In the genomic region with DNA sequence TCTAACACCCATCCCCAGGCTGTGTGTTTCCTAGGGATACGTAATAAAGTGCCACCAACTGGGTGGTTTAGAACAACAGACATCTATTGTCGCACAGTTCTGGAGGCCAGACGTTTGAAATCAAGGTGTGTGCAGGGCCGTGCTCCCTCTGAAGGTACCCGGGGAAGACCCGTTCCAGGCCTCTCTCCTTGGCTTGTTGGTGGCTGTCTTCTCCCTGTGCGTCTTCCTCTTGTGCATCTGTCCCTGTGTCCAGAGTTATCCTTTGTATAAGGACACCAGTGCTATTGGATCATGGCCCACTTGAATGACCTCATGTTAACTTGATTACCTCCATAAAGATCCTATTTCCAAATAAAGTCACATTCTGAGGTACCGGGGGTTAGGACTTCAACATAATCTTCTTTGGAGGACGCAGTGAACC, we compare ENCODE assay signal across 2 cellular contexts.
TF ChIP-seq lines count a peak whose summit lies in the region.

No MANE protein-coding gene starts in this region.

TF ChIP-seq in IMR-90, 13 proteins besides CTCF, POLR2A, EP300 and RAD21:
- no peak for TF ChIP-seq SMC3 (IDR thresholded peaks at IDR 0.05; ENCODE audit: low read depth, low read length)
- TF ChIP-seq, protein P1, sequence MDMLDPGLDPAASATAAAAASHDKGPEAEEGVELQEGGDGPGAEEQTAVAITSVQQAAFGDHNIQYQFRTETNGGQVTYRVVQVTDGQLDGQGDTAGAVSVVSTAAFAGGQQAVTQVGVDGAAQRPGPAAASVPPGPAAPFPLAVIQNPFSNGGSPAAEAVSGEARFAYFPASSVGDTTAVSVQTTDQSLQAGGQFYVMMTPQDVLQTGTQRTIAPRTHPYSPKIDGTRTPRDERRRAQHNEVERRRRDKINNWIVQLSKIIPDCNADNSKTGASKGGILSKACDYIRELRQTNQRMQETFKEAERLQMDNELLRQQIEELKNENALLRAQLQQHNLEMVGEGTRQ (IDR thresholded peaks at IDR 0.05; ENCODE audit: low read depth, low read length): no peak
- no peak for TF ChIP-seq MAFK (IDR thresholded peaks at IDR 0.05; ENCODE audit: low read depth, low read length)
- TF ChIP-seq MAZ (IDR thresholded peaks at IDR 0.05; ENCODE audit: borderline replicate concordance, low read depth, low read length): no peak
- TF ChIP-seq MXI1 (IDR thresholded peaks at IDR 0.05; ENCODE audit: borderline replicate concordance, low read depth, low read length): no peak
- TF ChIP-seq NFE2L2 (IDR thresholded peaks at IDR 0.05; ENCODE audit: low read depth, low read length): no peak
- TF ChIP-seq RCOR1 (IDR thresholded peaks at IDR 0.05; ENCODE audit: insufficient replicate concordance, low read length): no peak
- TF ChIP-seq, protein P2, sequence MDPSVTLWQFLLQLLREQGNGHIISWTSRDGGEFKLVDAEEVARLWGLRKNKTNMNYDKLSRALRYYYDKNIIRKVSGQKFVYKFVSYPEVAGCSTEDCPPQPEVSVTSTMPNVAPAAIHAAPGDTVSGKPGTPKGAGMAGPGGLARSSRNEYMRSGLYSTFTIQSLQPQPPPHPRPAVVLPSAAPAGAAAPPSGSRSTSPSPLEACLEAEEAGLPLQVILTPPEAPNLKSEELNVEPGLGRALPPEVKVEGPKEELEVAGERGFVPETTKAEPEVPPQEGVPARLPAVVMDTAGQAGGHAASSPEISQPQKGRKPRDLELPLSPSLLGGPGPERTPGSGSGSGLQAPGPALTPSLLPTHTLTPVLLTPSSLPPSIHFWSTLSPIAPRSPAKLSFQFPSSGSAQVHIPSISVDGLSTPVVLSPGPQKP (IDR thresholded peaks at IDR 0.05; ENCODE audit: borderline replicate concordance, low read depth, low read length): no peak
- no peak for TF ChIP-seq CHD1 (IDR thresholded peaks at IDR 0.05; ENCODE audit: low read depth, low read length)
- no peak for TF ChIP-seq BHLHE40 (IDR thresholded peaks at IDR 0.05; ENCODE audit: low read depth, low read length)
TF ChIP-seq in IMR-90: peak in this region for 0.

TF ChIP-seq in SK-N-SH treated with all-trans-retinoic acid at 6 μM for 48 hours, 23 proteins besides CTCF, POLR2A, EP300 and RAD21:
- TF ChIP-seq, protein P3, sequence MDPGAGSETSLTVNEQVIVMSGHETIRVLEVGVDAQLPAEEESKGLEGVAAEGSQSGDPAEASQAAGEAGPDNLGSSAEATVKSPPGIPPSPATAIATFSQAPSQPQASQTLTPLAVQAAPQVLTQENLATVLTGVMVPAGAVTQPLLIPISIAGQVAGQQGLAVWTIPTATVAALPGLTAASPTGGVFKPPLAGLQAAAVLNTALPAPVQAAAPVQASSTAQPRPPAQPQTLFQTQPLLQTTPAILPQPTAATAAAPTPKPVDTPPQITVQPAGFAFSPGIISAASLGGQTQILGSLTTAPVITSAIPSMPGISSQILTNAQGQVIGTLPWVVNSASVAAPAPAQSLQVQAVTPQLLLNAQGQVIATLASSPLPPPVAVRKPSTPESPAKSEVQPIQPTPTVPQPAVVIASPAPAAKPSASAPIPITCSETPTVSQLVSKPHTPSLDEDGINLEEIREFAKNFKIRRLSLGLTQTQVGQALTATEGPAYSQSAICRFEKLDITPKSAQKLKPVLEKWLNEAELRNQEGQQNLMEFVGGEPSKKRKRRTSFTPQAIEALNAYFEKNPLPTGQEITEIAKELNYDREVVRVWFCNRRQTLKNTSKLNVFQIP (CRISPR knock-in tag; IDR thresholded peaks at IDR 0.05; ENCODE audit: borderline replicate concordance, low read depth): no peak
- TF ChIP-seq TCF4 (CRISPR knock-in tag; IDR thresholded peaks at IDR 0.05; ENCODE audit: borderline replicate concordance) (no peak), PPARA (CRISPR knock-in tag; IDR thresholded peaks at IDR 0.05; ENCODE audit: borderline replicate concordance) (no peak), ISL1 (CRISPR knock-in tag; IDR thresholded peaks at IDR 0.05) (no peak), TOX (CRISPR knock-in tag; IDR thresholded peaks at IDR 0.05; ENCODE audit: borderline replicate concordance) (no peak), PATZ1 (CRISPR knock-in tag; IDR thresholded peaks at IDR 0.05; ENCODE audit: borderline replicate concordance) (no peak), ESRRG (CRISPR knock-in tag; IDR thresholded peaks at IDR 0.05) (no peak), ZNF8 (CRISPR knock-in tag; IDR thresholded peaks at IDR 0.05) (no peak), ZNF565 (CRISPR knock-in tag; conservative IDR thresholded peaks at IDR 0.05; ENCODE audit: low read depth) (no peak)
TF ChIP-seq in SK-N-SH treated with all-trans-retinoic acid at 6 μM for 48 hours: peak in this region for 0.
